Comparison of ENCODE assay signal across 8 cellular contexts in genomic region chr13:27619711-27620376, GRCh38. TPM values are rescaled to one million over a fixed set of nuclear protein-coding genes. Genes with fewer than 3 reads are reported as not detected.
DNase-seq lines count a peak whose midpoint lies in the region; ATAC-seq and TF ChIP-seq lines count a peak whose summit lies in the region.

No MANE protein-coding gene starts in this region.

- H4K20me1 ChIP-seq in osteoblast (ENCODE audit: insufficient read depth, low read length): peaks cover 32% of the 10 kb centered on the region

- H3K4me3 ChIP-seq in NB4 (ENCODE audit: low read depth, low read length) (peak overlapping the region; percentile 84), fibroblast of the aortic adventitia (ENCODE audit: low read depth, low read length) (peak overlapping the region; percentile 84), osteoblast (ENCODE audit: insufficient read depth, low read length) (peak overlapping the region; percentile 94), aorta (ENCODE audit: low read length in 2 of 2) (peak overlapping the region; percentile 68 to 99)

- DNase-seq in NCI-H1694 treated with DMSO at 0.1 percent for 48 hours (lab: John Stamatoyannopoulos, UW) (peak; percentile 6), NCI-H1694 (lab: John Stamatoyannopoulos, UW) (no peak), HFFc6 (peak; percentile 39), NB4 (ENCODE audit: low read depth) (peak; percentile 68), activated T-cell treated with anti-CD3 and anti-CD28 coated beads for 4 hours (peak; percentile 21), fibroblast of the aortic adventitia (ENCODE audit: low read depth) (peak; percentile 32), osteoblast (ENCODE audit: insufficient read length, low spot score, missing footprints) (peak; percentile 85), aorta (no peak)

- TF ChIP-seq CTCF in HFFc6 (IDR thresholded peaks at IDR 0.05) (peak; percentile 54; the same call in 1 of the 2 replicates), NB4 (IDR thresholded peaks at IDR 0.05; ENCODE audit: low read depth, low read length) (no peak), fibroblast of the aortic adventitia (IDR thresholded peaks at IDR 0.05; ENCODE audit: insufficient read depth, low read length) (peak; percentile 26), osteoblast (IDR thresholded peaks at IDR 0.05; ENCODE audit: extremely low read depth, low read depth, low read length) (no peak)

- H3K79me2 ChIP-seq in osteoblast (ENCODE audit: insufficient read depth, low read length): peaks cover 80% of the 10 kb centered on the region

- H3K4me1 Mint-ChIP-seq in HFFc6 (ENCODE audit: low read depth): peaks cover 43% of the 10 kb centered on the region

- intact Hi-C loops in aorta (cut with DNase I): loop anchor here in 1 of 2 donors (2.0 to 10.0 kb wide), 4 partner anchors 37 to 445 kb away; partner anchors contain the start of genes MTIF3 and USP12

- peaks cover 3% of the 10 kb centered on the region; the same call in 1 of the 2 replicates for H3K27me3 Mint-ChIP-seq in HFFc6 (ENCODE audit: insufficient read depth)

- peak overlapping the region; percentile 87 for H3K27ac Mint-ChIP-seq in HFFc6

- WGBS in aorta, 2 donors: 0% methylated on average over 43 to 47 of the region's 47 CpGs

- H3K27me3 ChIP-seq in osteoblast (ENCODE audit: insufficient read depth, low read length) (no peaks in the 10 kb centered on the region), aorta (ENCODE audit: control insufficient read depth in 1 of 2, insufficient read depth in 2 of 2, low read length in 1 of 2) (no peaks in the 10 kb centered on the region)

- peak; percentile 58 for ATAC-seq in aorta (ENCODE audit: low FRiP score)

- H3K4me1 ChIP-seq in osteoblast (ENCODE audit: insufficient read depth, low read length) (peaks cover 19% of the 10 kb centered on the region), aorta (ENCODE audit: control insufficient read depth in 1 of 2, insufficient read depth in 2 of 2, low read length in 2 of 2) (peaks cover 0 to 4% of the 10 kb centered on the region in 2 donors)

- H3K9me3 ChIP-seq in osteoblast (ENCODE audit: low read depth, low read length) (no peaks in the 10 kb centered on the region), aorta (ENCODE audit: control insufficient read depth, low read length) (no peaks in the 10 kb centered on the region)

- no peak for TF ChIP-seq POLR2A in NB4 (IDR thresholded peaks at IDR 0.05; ENCODE audit: extremely low read depth, insufficient read length)

- H3K36me3 Mint-ChIP-seq in HFFc6 (ENCODE audit: low read depth): peaks cover 23% of the 10 kb centered on the region

- 0 out of 2 replicates have a peak, but pooled peaks cover 2% of the 10 kb centered on the region for H3K9me3 Mint-ChIP-seq in HFFc6

- peak overlapping the region; percentile 98 for H3K4me2 ChIP-seq in osteoblast (ENCODE audit: insufficient read depth, low read length)

- H3K27ac ChIP-seq in osteoblast (ENCODE audit: low read depth, low read length) (peak overlapping the region; percentile 42), aorta (ENCODE audit: low read depth in 1 of 2, low read length in 2 of 2) (peak overlapping the region; percentile 43 to 99)

- peaks cover 15% of the 10 kb centered on the region for H3K36me3 ChIP-seq in osteoblast (ENCODE audit: insufficient read depth, low read length)
- no peaks in the 10 kb centered on the region for H3K36me3 ChIP-seq in aorta (ENCODE audit: control insufficient read depth in 1 of 2, insufficient read depth in 2 of 2, low read length in 1 of 2)

- H2AFZ ChIP-seq in osteoblast (ENCODE audit: low read length): peak overlapping the region; percentile 93

- H3K4me3 Mint-ChIP-seq in HFFc6: peak overlapping the region; percentile 97

RNA-seq across cellular contexts. Expression of gene LNX2, which starts 0.5 kb away (rescaled TPM):
- total RNA-seq in HFFc6 (2021; fragmentation: NEBNext Ultra II Directional; extraction: Animal tissue kit (Norgen Biotek cat#: 25700)): 1 to 10 TPM; 3.9 to 5.3 (median 5.2) TPM
- total RNA-seq in fibroblast of the aortic adventitia (ENCODE audit: low replicate concordance) (6.1 TPM in 2 replicates), osteoblast (14.4 and 15.2 TPM in 2 replicates), aorta (10 to 100 TPM in 1 of 2 donors, 1 to 10 TPM in 1; 9.5 to 10.3 TPM)
- polyA plus RNA-seq in aorta: 1 to 10 TPM; 2.6 to 7.6 TPM

RNA-seq across cellular contexts. Expression of gene POLR1D, which starts 1.8 kb away (rescaled TPM):
- total RNA-seq in HFFc6 (2021; fragmentation: NEBNext Ultra II Directional; extraction: Animal tissue kit (Norgen Biotek cat#: 25700)): 10 to 100 TPM; 66.2 to 82.0 (median 70.2) TPM
- total RNA-seq in fibroblast of the aortic adventitia (ENCODE audit: low replicate concordance) (52.0 and 88.1 TPM in 2 replicates), osteoblast (84.6 and 93.7 TPM in 2 replicates), aorta (10 to 100 TPM; 63.3 to 89.3 TPM)
- 100 to 1,000 TPM; 113 to 119 TPM for polyA plus RNA-seq in aorta

Comparison
In these comparisons a context has a peak if more than half of its experiments do, and no peak if none do; other contexts are left out.
1. DNase-seq: peak in NCI-H1694 treated with DMSO at 0.1 percent for 48 hours (single experiment), HFFc6 (single experiment), NB4 (single experiment), activated T-cell treated with anti-CD3 and anti-CD28 coated beads for 4 hours (single experiment), fibroblast of the aortic adventitia (single experiment) and osteoblast (single experiment); none in NCI-H1694 (single experiment) and aorta (0 of 2).
2. CTCF ChIP-seq: peak in HFFc6 (single experiment) and fibroblast of the aortic adventitia (single experiment); none in NB4 (single experiment) and osteoblast (single experiment).
3. Peak in every context shown above with its lines, with median percentiles within 50 percentile points of each other: H3K4me3 ChIP-seq.